In the genomic region with DNA sequence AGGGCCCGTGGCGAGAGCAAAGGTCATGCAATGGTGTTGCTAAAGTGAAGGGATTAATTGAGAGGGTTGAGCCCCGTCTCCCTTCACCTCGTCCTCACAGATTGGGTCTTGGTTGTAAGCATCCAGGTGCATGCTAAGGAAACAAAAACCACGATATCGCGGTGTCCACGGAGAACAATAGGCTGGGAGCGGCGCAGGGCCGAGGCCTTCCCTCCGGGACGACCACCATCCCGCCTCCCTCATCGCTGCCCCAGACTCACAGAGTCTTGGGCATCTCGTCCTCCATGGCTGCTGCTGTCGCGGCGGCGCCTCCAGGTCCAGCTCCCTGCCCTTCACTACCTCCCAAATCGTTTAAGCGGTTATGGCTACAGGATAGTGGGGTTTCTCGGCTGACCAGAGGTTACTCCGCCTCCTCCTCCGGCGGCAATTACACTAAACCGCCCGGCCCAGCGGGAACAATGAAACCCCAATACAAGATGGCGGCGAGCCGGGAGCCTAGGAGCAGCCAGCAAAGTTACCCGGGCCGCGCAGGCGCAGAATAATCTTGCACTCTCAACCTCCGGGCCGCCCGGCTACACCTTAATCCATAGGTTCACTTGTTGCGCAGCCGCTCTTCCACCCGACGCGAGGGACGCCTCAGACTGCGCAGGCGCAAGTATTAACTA, we compare ENCODE assay signal across 8 cellular contexts. TPM values are rescaled to one million over a fixed set of nuclear protein-coding genes. Genes with fewer than 3 reads are reported as not detected.
DNase-seq lines count a peak whose midpoint lies in the region; TF ChIP-seq lines count a peak whose summit lies in the region.

A gene with protein sequence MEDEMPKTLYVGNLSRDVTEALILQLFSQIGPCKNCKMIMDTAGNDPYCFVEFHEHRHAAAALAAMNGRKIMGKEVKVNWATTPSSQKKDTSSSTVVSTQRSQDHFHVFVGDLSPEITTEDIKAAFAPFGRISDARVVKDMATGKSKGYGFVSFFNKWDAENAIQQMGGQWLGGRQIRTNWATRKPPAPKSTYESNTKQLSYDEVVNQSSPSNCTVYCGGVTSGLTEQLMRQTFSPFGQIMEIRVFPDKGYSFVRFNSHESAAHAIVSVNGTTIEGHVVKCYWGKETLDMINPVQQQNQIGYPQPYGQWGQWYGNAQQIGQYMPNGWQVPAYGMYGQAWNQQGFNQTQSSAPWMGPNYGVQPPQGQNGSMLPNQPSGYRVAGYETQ (minus strand): TSS at position 484 of the 665 bp plus-strand sequence. CDS start 198 bp downstream, at position 286.

- H3K36me3 ChIP-seq in ES-I3 (ENCODE audit: insufficient read depth, low read length) (no peaks in the 10 kb centered on the region), HAP-1 (replicated peaks) (no peaks in the 10 kb centered on the region; the same call in 1 of the 2 replicates), MM.1S (replicated peaks; ENCODE audit: insufficient read depth, low read length) (no peaks in the 10 kb centered on the region), neural progenitor cell (no peaks in the 10 kb centered on the region)

- H3K4me1 Mint-ChIP-seq in neural progenitor cell, result peaks cover 25% of the 10 kb centered on the region

- peak within 1 kb of the TSS; percentile 94 for H3K4me3 Mint-ChIP-seq in neural progenitor cell

- H3K27ac ChIP-seq in MM.1S (ENCODE audit: low read length) (peak within 1 kb of the TSS; percentile 93), neural progenitor cell (peak within 1 kb of the TSS; percentile 100)

- H3K9me3 ChIP-seq in ES-I3 (ENCODE audit: control insufficient read depth, insufficient read depth, low read length) (no peaks in the 10 kb centered on the region), HAP-1 (no peaks in the 10 kb centered on the region), MM.1S (replicated peaks; ENCODE audit: insufficient read depth, low read length) (no peaks in the 10 kb centered on the region), neural progenitor cell (ENCODE audit: low read depth) (no peaks in the 10 kb centered on the region)

- peak; percentile 99 for DNase-seq in HAP-1 (ENCODE audit: low spot score in 2 of 2)
- peak; percentile 100 for DNase-seq in MM.1S
- DNase-seq in SIG-M5 (lab: John Stamatoyannopoulos, UW), result peak; percentile 97
- peak; percentile 91 for DNase-seq in activated gamma-delta T cell (lab: John Stamatoyannopoulos, UW)
- DNase-seq in foreskin fibroblast, result peak; percentile 95 to 99
- peak; percentile 100 for DNase-seq in neural progenitor cell (ENCODE audit: low spot score)
- DNase-seq in stromal cell of bone marrow (ENCODE audit: low read depth), result peak; percentile 96

- H3K36me3 Mint-ChIP-seq in neural progenitor cell, result peaks cover 24% of the 10 kb centered on the region

- H3K9me2 ChIP-seq in MM.1S (replicated peaks; ENCODE audit: insufficient read depth, low read length), result no peaks in the 10 kb centered on the region

- H3K27me3 Mint-ChIP-seq in neural progenitor cell (ENCODE audit: insufficient read depth, low read depth), result peaks cover 13% of the 10 kb centered on the region

- peak within 1 kb of the TSS; percentile 74 for H2AFZ ChIP-seq in MM.1S (ENCODE audit: low read length)
- peak within 1 kb of the TSS; percentile 85 for H2AFZ ChIP-seq in neural progenitor cell (replicated peaks)

- H3K4me1 ChIP-seq in ES-I3 (ENCODE audit: insufficient read depth, low read length) (peaks cover 15% of the 10 kb centered on the region), HAP-1 (peaks cover 14% of the 10 kb centered on the region), MM.1S (ENCODE audit: low read length) (0 out of 2 replicates have a peak, but pooled peaks cover 3% of the 10 kb centered on the region), neural progenitor cell (peaks cover 23% of the 10 kb centered on the region)

- peaks cover 51% of the 10 kb centered on the region for H3K79me2 ChIP-seq in MM.1S (ENCODE audit: low read length)
- H3K79me2 ChIP-seq in neural progenitor cell (ENCODE audit: low read depth), result peaks cover 51% of the 10 kb centered on the region

- H3K27ac Mint-ChIP-seq in neural progenitor cell, result peak within 1 kb of the TSS; percentile 98

- H3K4me3 ChIP-seq in HAP-1 (peak within 1 kb of the TSS; percentile 67), MM.1S (ENCODE audit: low read length) (peak within 1 kb of the TSS; percentile 91), foreskin fibroblast (ENCODE audit: low read depth in 1 of 2, low read length in 2 of 2) (peak within 1 kb of the TSS; percentile 69 to 92), neural progenitor cell (peak within 1 kb of the TSS; percentile 93)

- H3F3A ChIP-seq in MM.1S (ENCODE audit: insufficient read depth, low read length), result peaks cover 19% of the 10 kb centered on the region
- H3F3A ChIP-seq in neural progenitor cell (ENCODE audit: low read depth), result peaks cover 44% of the 10 kb centered on the region

- no peak for TF ChIP-seq CTCF in MM.1S (IDR thresholded peaks at IDR 0.05; ENCODE audit: low read length)
- TF ChIP-seq CTCF in foreskin fibroblast (IDR thresholded peaks at IDR 0.05; ENCODE audit: low read depth, low read length), result no peak
- no peak for TF ChIP-seq CTCF in neural progenitor cell (IDR thresholded peaks at IDR 0.05)

- H4K20me1 ChIP-seq in MM.1S (ENCODE audit: insufficient read depth, low read length), result peaks cover 5% of the 10 kb centered on the region; the same call in 1 of the 2 replicates
- H4K20me1 ChIP-seq in neural progenitor cell (ENCODE audit: low read depth), result peaks cover 38% of the 10 kb centered on the region

- H3K4me2 ChIP-seq in MM.1S (ENCODE audit: low read depth, low read length) (peak within 1 kb of the TSS; percentile 59), neural progenitor cell (peak within 1 kb of the TSS; percentile 87)

- peaks cover 10% of the 10 kb centered on the region for H3K9me3 Mint-ChIP-seq in neural progenitor cell

- H3K9ac ChIP-seq in ES-I3 (ENCODE audit: low read depth, low read length) (peak within 1 kb of the TSS; percentile 100), MM.1S (ENCODE audit: low read length) (peak within 1 kb of the TSS; percentile 90), neural progenitor cell (peak within 1 kb of the TSS; percentile 98)

- in situ Hi-C loops in HAP-1 (cut with MboI; ENCODE audit: low sequenced_read_pairs), result no loop called here

- H3K27me3 ChIP-seq in HAP-1 (ENCODE audit: low read depth), result no peaks in the 10 kb centered on the region
- no peaks in the 10 kb centered on the region for H3K27me3 ChIP-seq in MM.1S (replicated peaks; ENCODE audit: insufficient read depth, low read length)
- no peaks in the 10 kb centered on the region for H3K27me3 ChIP-seq in neural progenitor cell

RNA-seq across cellular contexts. Expression of the gene that starts here (rescaled TPM):
- 348 and 539 TPM in 2 replicates for total RNA-seq in neural progenitor cell (ENCODE audit: low replicate concordance)

Comparison
In these comparisons a context has a peak if more than half of its experiments do, and no peak if none do; other contexts are left out.
1. Peak in every context shown above with its lines: DNase-seq, H3K4me3 ChIP-seq and H3K27ac ChIP-seq.